ENCODE assay signal across 1 cellular context in the genomic region with DNA sequence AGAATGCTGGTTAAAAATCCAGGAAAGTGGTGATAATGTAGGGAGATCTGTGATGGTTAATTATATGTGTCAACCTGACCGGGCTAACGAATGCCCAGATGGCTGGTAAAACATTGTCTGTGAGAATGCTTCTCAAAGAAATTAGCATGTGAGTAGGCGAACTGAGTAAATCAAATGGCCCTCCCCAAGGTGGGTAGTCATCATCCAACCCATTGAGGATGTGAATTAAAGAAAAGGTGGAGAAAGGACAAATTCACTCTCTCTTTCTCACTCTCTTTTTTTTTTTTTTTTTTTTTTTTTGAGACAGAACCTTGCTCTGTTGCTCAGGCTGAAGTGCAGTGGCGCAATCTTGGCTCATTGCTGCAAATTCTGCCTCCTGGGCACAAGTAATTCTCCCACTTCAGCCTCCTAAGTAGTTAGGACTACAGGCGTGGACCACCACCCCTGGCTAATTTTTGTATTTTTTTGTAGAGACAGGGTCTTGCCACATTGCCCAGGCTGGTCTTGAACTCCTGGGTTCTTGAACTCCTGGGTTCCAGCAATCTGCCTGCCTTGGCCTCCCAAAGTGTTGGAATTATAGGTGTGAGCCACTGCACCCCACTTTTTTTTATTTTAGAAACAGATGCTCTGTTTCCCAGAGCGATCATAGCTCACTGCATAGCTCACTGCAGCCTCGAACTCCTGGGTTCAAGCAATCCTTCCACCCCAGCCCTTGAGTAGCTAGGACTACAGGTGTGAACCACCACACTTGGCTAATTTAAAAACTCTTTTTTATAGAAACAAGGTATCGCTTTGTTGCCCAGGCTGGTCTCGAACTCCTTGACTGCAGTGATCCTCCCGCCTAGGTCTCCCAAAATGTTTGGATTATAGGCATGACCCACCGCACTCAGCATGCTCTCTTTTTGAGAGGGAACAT.
TF ChIP-seq lines count a peak whose summit lies in the region.

No MANE protein-coding gene starts in this region.

TF ChIP-seq in HepG2, 621 proteins besides CTCF, POLR2A, EP300 and RAD21:
- TF ChIP-seq CEBPB (IDR thresholded peaks at IDR 0.05; ENCODE audit: borderline replicate concordance, low read depth, low read length): 0 out of 2 replicates have a peak, but pooled peaks have one; percentile 31
- TF ChIP-seq FOXK1 (CRISPR knock-in tag; IDR thresholded peaks at IDR 0.05; ENCODE audit: borderline replicate concordance, low read depth): no peak
TF ChIP-seq in HepG2: peak in this region for 1.
